8 cellular contexts compared by ENCODE assay signal in the genomic region with DNA sequence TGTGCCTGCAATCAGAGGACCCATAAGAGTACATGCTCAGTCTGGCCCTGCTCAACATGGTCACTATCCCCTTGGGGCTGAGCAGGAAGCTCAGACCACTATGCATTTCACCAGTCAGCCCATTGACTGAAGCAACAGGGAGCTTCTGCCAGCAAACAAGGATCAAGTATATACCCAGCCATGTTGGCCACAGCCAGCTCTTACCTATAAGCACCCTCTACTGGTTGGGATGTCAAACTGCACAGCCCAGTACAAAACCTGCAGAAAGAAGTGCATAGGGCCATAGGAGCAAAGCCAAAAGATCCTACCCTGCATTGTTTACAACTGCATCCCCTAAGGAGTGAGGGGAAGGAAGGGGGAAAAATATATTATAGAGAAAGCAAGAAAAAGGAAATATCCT.
DNase-seq lines count a peak whose midpoint lies in the region; ATAC-seq and TF ChIP-seq lines count a peak whose summit lies in the region.

No MANE protein-coding gene starts in this region.

- peaks cover 0 to 3% (median 3%) of the 10 kb centered on the region in 3 donors for H3K27me3 Mint-ChIP-seq in CD14-positive monocyte (ENCODE audit: low read depth in 3 of 3)

- H3K27ac Mint-ChIP-seq in CD14-positive monocyte: no peak overlapping the region

- H3K36me3 Mint-ChIP-seq in CD14-positive monocyte: no peaks in the 10 kb centered on the region

- no peak overlapping the region for H3K4me3 Mint-ChIP-seq in CD14-positive monocyte

- peak; percentile 41 for ATAC-seq in GM21619 (IDR thresholded peaks at IDR 0.05; ENCODE audit: unreplicated experiment)
- no peak for ATAC-seq in GM19395 (IDR thresholded peaks at IDR 0.05; ENCODE audit: unreplicated experiment)
- ATAC-seq in HG02885 (IDR thresholded peaks at IDR 0.05; ENCODE audit: poor library complexity, unreplicated experiment): no peak

- DNase-seq in CD14-positive monocyte (ENCODE audit: low spot score) (no peak), SW480 (ENCODE audit: low spot score) (peak; percentile 9), iris pigment epithelial cell (ENCODE audit: low read depth) (peak; percentile 51), GM20000 (ENCODE audit: low spot score) (no peak), Kasumi-1 (lab: John Stamatoyannopoulos, UW) (no peak)

- intact Hi-C loops in CD14-positive monocyte (cut with micrococcal nuclease): loop anchor here (5.0 to 10.0 kb wide), 2 partner anchors 1131 to 1133 kb away; no protein-coding TSS in a partner anchor

- TF ChIP-seq CTCF in CD14-positive monocyte (IDR thresholded peaks at IDR 0.05) (peak; percentile 64), GM20000 (IDR thresholded peaks at IDR 0.05; ENCODE audit: extremely low read depth, missing control alignments) (no peak)

- H3K4me1 Mint-ChIP-seq in CD14-positive monocyte: no peaks in the 10 kb centered on the region

- peaks cover 0 to 16% (median 8%) of the 10 kb centered on the region in 7 donors for H3K9me3 Mint-ChIP-seq in CD14-positive monocyte

Comparison
In these comparisons a context has a peak if more than half of its experiments do, and no peak if none do; other contexts are left out.
1. DNase-seq: peak in SW480 (single experiment) and iris pigment epithelial cell (single experiment); none in CD14-positive monocyte (single experiment), GM20000 (single experiment) and Kasumi-1 (0 of 2).